12 cellular contexts compared by ENCODE assay signal in genomic region chr17:348692-349425, GRCh38. TPM values are rescaled to one million over a fixed set of nuclear protein-coding genes. Genes with fewer than 3 reads are reported as not detected.
DNase-seq lines count a peak whose midpoint lies in the region; ATAC-seq, FAIRE-seq and TF ChIP-seq lines count a peak whose summit lies in the region.
"Had no signal": no experiment of that assay in that cellular context is flagged by ENCODE, and none has a peak within 500 bp of the region (broad histone marks: within the 10 kb centered on the region; RNA-seq: fewer than 3 reads in every experiment).

No MANE protein-coding gene starts in this region.

- DNase-seq in NCI-H2227 treated with DMSO at 0.1 percent for 48 hours (lab: John Stamatoyannopoulos, UW) (peak; percentile 2), NCI-H2227 (lab: John Stamatoyannopoulos, UW; ENCODE audit: unreplicated experiment) (no peak), epithelial cell of esophagus (ENCODE audit: low read depth) (peak; percentile 32), lung microvascular endothelial cell (ENCODE audit: low read depth in 2 of 2) (peak; percentile 44 to 64), upper lobe of right lung (peak; percentile 78), D721Med (ENCODE audit: insufficient read length, low spot score) (no peak), brain microvascular endothelial cell (no peak), NOMO-1 treated with DMSO at 0.1 percent for 48 hours (lab: John Stamatoyannopoulos, UW; ENCODE audit: unreplicated experiment) (no peak)
- DNase-seq: activated CD8-positive, alpha-beta T cell treated with anti-CD3 and anti-CD28 coated beads for 36 hours; NCI-H510A; stimulated activated CD4-positive, alpha-beta T cell treated with anti-CD3 and anti-CD28 coated beads, Interleukin-15, amount 100 ng/mL, for 24 hours; T-cell had no signal

- H3K27me3 ChIP-seq in upper lobe of right lung (no peaks in the 10 kb centered on the region), brain microvascular endothelial cell (replicated peaks) (no peaks in the 10 kb centered on the region)

- H3K27ac ChIP-seq in upper lobe of right lung (peak overlapping the region; percentile 87), brain microvascular endothelial cell (no peak overlapping the region)

- FAIRE-seq in D721Med (lab: Jason Lieb, UNC): no peak

- H3K4me1 ChIP-seq in upper lobe of right lung: peaks cover 53% of the 10 kb centered on the region

- no peaks in the 10 kb centered on the region for H3K9me3 ChIP-seq in upper lobe of right lung

- TF ChIP-seq CTCF in epithelial cell of esophagus (IDR thresholded peaks at IDR 0.05; ENCODE audit: insufficient read depth, low read depth, low read length, missing control alignments) (no peak), upper lobe of right lung (IDR thresholded peaks at IDR 0.05) (no peak), D721Med (IDR thresholded peaks at IDR 0.05; ENCODE audit: insufficient read depth, missing control alignments) (no peak), brain microvascular endothelial cell (IDR thresholded peaks at IDR 0.05; ENCODE audit: low read depth, low read length, missing control alignments) (no peak)

- H3K36me3 ChIP-seq in upper lobe of right lung (no peaks in the 10 kb centered on the region), brain microvascular endothelial cell (replicated peaks) (no peaks in the 10 kb centered on the region)

- intact Hi-C loops in upper lobe of right lung (cut with DNase I): no loop called here

- ATAC-seq in upper lobe of right lung: peak; percentile 49
- ATAC-seq: activated CD8-positive, alpha-beta T cell treated with anti-CD3 and anti-CD28 coated beads for 36 hours; T-cell had no signal

- in situ Hi-C loops in brain microvascular endothelial cell (cut with HindIII; ENCODE audit: low pct_ligation_motif_present, low sequenced_read_pairs): no loop called here

- no peak overlapping the region for H3K4me3 ChIP-seq in epithelial cell of esophagus (ENCODE audit: low read length)
- H3K4me3 ChIP-seq in upper lobe of right lung: no peak overlapping the region
- no peak overlapping the region for H3K4me3 ChIP-seq in brain microvascular endothelial cell (ENCODE audit: low read depth, low read length)

RNA-seq across cellular contexts. Expression of gene RPH3AL, which starts 3.7 kb away (rescaled TPM):
- 8.9 and 22.2 TPM in 2 replicates for total RNA-seq in lung microvascular endothelial cell
- 33.3 TPM for total RNA-seq in upper lobe of right lung

Comparison
In these comparisons a context has a peak if more than half of its experiments do, and no peak if none do; other contexts are left out.
1. DNase-seq: peak in NCI-H2227 treated with DMSO at 0.1 percent for 48 hours (single experiment), epithelial cell of esophagus (single experiment), lung microvascular endothelial cell (2 of 2) and upper lobe of right lung (single experiment); none in NCI-H2227 (single experiment), D721Med (single experiment), brain microvascular endothelial cell (single experiment) and NOMO-1 treated with DMSO at 0.1 percent for 48 hours (single experiment).